In genomic region chr1:31985430-31985829, GRCh38 we compare ENCODE assay signal across 9 cellular contexts. TPM values are rescaled to one million over a fixed set of nuclear protein-coding genes. Genes with fewer than 3 reads are reported as not detected.
DNase-seq lines count a peak whose midpoint lies in the region; ATAC-seq and TF ChIP-seq lines count a peak whose summit lies in the region.
"Had no signal": no experiment of that assay in that cellular context is flagged by ENCODE, and none has a peak within 500 bp of the region (broad histone marks: within the 10 kb centered on the region; RNA-seq: fewer than 3 reads in every experiment).

No MANE protein-coding gene starts in this region.

- 20% methylated on average over 4 of the region's 4 CpGs for WGBS in suprapubic skin

- peaks cover 2% of the 10 kb centered on the region for H3K36me3 Mint-ChIP-seq in IgD-negative memory B cell
- no peaks in the 10 kb centered on the region for H3K36me3 Mint-ChIP-seq in nephron (ENCODE audit: low read depth)

- peak overlapping the region; percentile 28 to 95 (median 86) for H3K27ac Mint-ChIP-seq in IgD-negative memory B cell
- peak overlapping the region; percentile 45 to 78 (median 76) for H3K27ac Mint-ChIP-seq in nephron

- H3K36me3 ChIP-seq in ascending aorta (no peaks in the 10 kb centered on the region), suprapubic skin (no peaks in the 10 kb centered on the region)

- H3K27me3 ChIP-seq in ascending aorta (no peaks in the 10 kb centered on the region), suprapubic skin (no peaks in the 10 kb centered on the region)

- H3K4me1 ChIP-seq in ascending aorta (no peaks in the 10 kb centered on the region), suprapubic skin (peaks cover 14% of the 10 kb centered on the region)

- H3K27ac ChIP-seq in ascending aorta (peak overlapping the region; percentile 30 to 55), suprapubic skin (no peak overlapping the region)

- ATAC-seq in GM21367 (IDR thresholded peaks at IDR 0.05; ENCODE audit: unreplicated experiment) (no peak), GM19397 (IDR thresholded peaks at IDR 0.05; ENCODE audit: unreplicated experiment) (no peak)

- no peaks in the 10 kb centered on the region for H3K9me3 ChIP-seq in ascending aorta
- H3K9me3 ChIP-seq in suprapubic skin = no peaks in the 10 kb centered on the region

- no peak for TF ChIP-seq EP300 in suprapubic skin (IDR thresholded peaks at IDR 0.05)

- H3K9me3 Mint-ChIP-seq in IgD-negative memory B cell = no peaks in the 10 kb centered on the region
- H3K9me3 Mint-ChIP-seq in nephron = no peaks in the 10 kb centered on the region

- H3K4me3 ChIP-seq in GM12864 (ENCODE audit: low read depth, low read length) = no peak overlapping the region
- no peak overlapping the region for H3K4me3 ChIP-seq in ascending aorta
- no peak overlapping the region for H3K4me3 ChIP-seq in suprapubic skin

- peak overlapping the region; percentile 1 to 92 (median 64) for H3K4me3 Mint-ChIP-seq in IgD-negative memory B cell
- no peak overlapping the region for H3K4me3 Mint-ChIP-seq in nephron

- TF ChIP-seq POLR2A in suprapubic skin (IDR thresholded peaks at IDR 0.05) = no peak

- intact Hi-C loops in ascending aorta (cut with DNase I) = no loop called here

- H3K27me3 Mint-ChIP-seq in IgD-negative memory B cell (no peaks in the 10 kb centered on the region), nephron (ENCODE audit: low read depth) (peaks cover 4% of the 10 kb centered on the region)

- no peak for TF ChIP-seq CTCF in GM12864 (IDR thresholded peaks at IDR 0.05; ENCODE audit: low read depth, low read length, missing control alignments)
- no peak for TF ChIP-seq CTCF in ascending aorta (IDR thresholded peaks at IDR 0.05)
- TF ChIP-seq CTCF in nephron (IDR thresholded peaks at IDR 0.05; ENCODE audit: unreplicated experiment in 3 of 3) = no peak
- no peak for TF ChIP-seq CTCF in suprapubic skin (IDR thresholded peaks at IDR 0.05)

- DNase-seq in GM12864 (ENCODE audit: low read depth) (peak; percentile 45), ascending aorta (ENCODE audit: low spot score in 2 of 2) (no peak), OCI-M1 (lab: John Stamatoyannopoulos, UW) (no peak), suprapubic skin (ENCODE audit: low spot score in 2 of 2) (no peak)
- DNase-seq: NCI-H1048 had no signal

- peaks cover 37 to 45% (median 42%) of the 10 kb centered on the region in 3 donors for H3K4me1 Mint-ChIP-seq in IgD-negative memory B cell
- H3K4me1 Mint-ChIP-seq in nephron = peaks cover 30% of the 10 kb centered on the region

RNA-seq across cellular contexts. Expression of gene KHDRBS1, which starts 28.2 kb away (rescaled TPM):
- polyA plus RNA-seq in IgD-negative memory B cell = 123 TPM
- total RNA-seq in ascending aorta (120 TPM), suprapubic skin (10 to 100 TPM; 57.2 to 85.2 (median 64.3) TPM)

RNA-seq across cellular contexts. Expression of gene PTP4A2, which starts 47.3 kb away (rescaled TPM):
- polyA plus RNA-seq in IgD-negative memory B cell = 216 TPM
- total RNA-seq in ascending aorta (174 TPM), suprapubic skin (100 to 1,000 TPM in 3 of 4 donors, 10 to 100 TPM in 1; 97.2 to 147 (median 121) TPM)

Comparison
In these comparisons a context has a peak if more than half of its experiments do, and no peak if none do; other contexts are left out.
1. H3K4me3 Mint-ChIP-seq: peak in IgD-negative memory B cell (4 of 4); none in nephron (0 of 3).